Comparison of ENCODE assay signal across 8 cellular contexts in the genomic region with DNA sequence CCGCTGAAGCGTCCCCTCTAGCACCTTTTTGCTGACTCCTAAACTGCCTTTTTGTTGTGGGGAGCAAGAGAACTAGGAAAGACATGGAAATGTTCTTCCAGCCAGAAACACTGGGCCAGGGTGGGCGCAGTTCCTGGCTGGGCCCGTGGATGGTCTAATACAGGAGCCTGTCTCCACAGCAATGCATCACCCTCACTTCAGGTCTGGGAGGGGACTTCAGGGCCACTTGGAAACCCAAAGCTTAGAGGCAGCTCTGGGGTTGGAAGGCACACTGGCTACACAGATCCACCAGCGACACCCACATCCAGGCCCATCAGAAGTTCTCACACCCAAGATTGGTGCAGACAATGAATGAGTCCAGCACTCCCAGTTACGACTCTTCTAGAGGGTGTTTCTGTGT.
A peak's percentile ranks its signal among the peaks of the same experiment; 100 is the strongest.
DNase-seq lines count a peak whose midpoint lies in the region; TF ChIP-seq lines count a peak whose summit lies in the region.

No MANE protein-coding gene starts in this region.

- intact Hi-C loops in transverse colon (cut with DNase I; ENCODE audit: low total_unique reads), result no loop called here
- intact Hi-C loops in posterior cingulate gyrus (cut with DNase I), result no loop called here

- no peak for TF ChIP-seq POLR2A in transverse colon (IDR thresholded peaks at IDR 0.05)

- peaks cover 100% of the 10 kb centered on the region for H3K36me3 Mint-ChIP-seq in activated T-cell treated with anti-CD3 and anti-CD28 coated beads, Interleukin-2, amount 50 U/mL, for 24 hours (ENCODE audit: low read depth)

- DNase-seq in activated T-cell treated with anti-CD3 and anti-CD28 coated beads, Interleukin-2, amount 50 U/mL, for 24 hours, result no peak
- DNase-seq in activated T-cell treated with anti-CD3 and anti-CD28 coated beads for 4 hours (no peak), brain microvascular endothelial cell (no peak), transverse colon (no peak), NCI-H69 (lab: John Stamatoyannopoulos, UW) (no peak), posterior cingulate gyrus (no peak)
- no peak for DNase-seq in stimulated activated CD4-positive, alpha-beta T cell treated with anti-CD3 and anti-CD28 coated beads, Interleukin-2, amount 100 ng/mL, for 48 hours

- in situ Hi-C loops in brain microvascular endothelial cell (cut with HindIII; ENCODE audit: low pct_ligation_motif_present, low sequenced_read_pairs), result no loop called here
- in situ Hi-C loops in transverse colon (cut with MboI; ENCODE audit: low pct_ligation_motif_present in 1 of 4, low pct_unique_long_range_greater_than_20kb in 1 of 4, low sequenced_read_pairs in 3 of 4), result loop anchor here in 1 of 4 donors (25.0 kb wide), 1 partner anchor 155 kb away; no protein-coding TSS in a partner anchor

- no peak for TF ChIP-seq EP300 in transverse colon (IDR thresholded peaks at IDR 0.05; ENCODE audit: low read depth)

- no peaks in the 10 kb centered on the region for H3K27me3 ChIP-seq in brain microvascular endothelial cell (replicated peaks)
- H3K27me3 ChIP-seq in mucosa of rectum (ENCODE audit: control insufficient read depth in 2 of 2, insufficient read depth in 2 of 2, low read length in 2 of 2), result no peaks in the 10 kb centered on the region
- no peaks in the 10 kb centered on the region for H3K27me3 ChIP-seq in transverse colon

- H3K27ac Mint-ChIP-seq in activated T-cell treated with anti-CD3 and anti-CD28 coated beads, Interleukin-2, amount 50 U/mL, for 24 hours, result peak overlapping the region; percentile 99

- WGBS in transverse colon (ENCODE audit: low coverage in 1 of 2), 2 donors, result 80 to 82% methylated on average over 1 to 6 of the region's 6 CpGs

- H3K27ac ChIP-seq in brain microvascular endothelial cell, result peak overlapping the region; percentile 97
- peak overlapping the region; percentile 50 to 54 for H3K27ac ChIP-seq in mucosa of rectum (ENCODE audit: low read depth in 2 of 2, low read length in 2 of 2)
- H3K27ac ChIP-seq in transverse colon, result peak overlapping the region; percentile 56 to 75 (median 72)

- no peaks in the 10 kb centered on the region for H3K9me3 Mint-ChIP-seq in activated T-cell treated with anti-CD3 and anti-CD28 coated beads, Interleukin-2, amount 50 U/mL, for 24 hours

- H3K4me1 ChIP-seq in mucosa of rectum (ENCODE audit: control insufficient read depth in 2 of 2, insufficient read depth in 2 of 2, low read length in 2 of 2) (peaks cover 37 to 41% of the 10 kb centered on the region in 2 donors), transverse colon (peaks cover 19 to 85% (median 38%) of the 10 kb centered on the region in 4 donors)

- H3K9me3 ChIP-seq in mucosa of rectum (ENCODE audit: control insufficient read depth in 2 of 2, low read length in 2 of 2) (no peaks in the 10 kb centered on the region), transverse colon (no peaks in the 10 kb centered on the region)

- no peaks in the 10 kb centered on the region for H3K27me3 Mint-ChIP-seq in activated T-cell treated with anti-CD3 and anti-CD28 coated beads, Interleukin-2, amount 50 U/mL, for 24 hours

- H3K36me3 ChIP-seq in brain microvascular endothelial cell (replicated peaks), result peaks cover 39% of the 10 kb centered on the region
- H3K36me3 ChIP-seq in mucosa of rectum (ENCODE audit: control insufficient read depth in 2 of 2, insufficient read depth in 2 of 2, low read length in 2 of 2), result peaks cover 19 to 38% of the 10 kb centered on the region in 2 donors
- H3K36me3 ChIP-seq in transverse colon, result peaks cover 0 to 18% (median 2%) of the 10 kb centered on the region in 4 donors

- H3K9ac ChIP-seq in mucosa of rectum (ENCODE audit: low read depth in 1 of 2, low read length in 2 of 2), result no peak overlapping the region

- H3K4me3 ChIP-seq in brain microvascular endothelial cell (ENCODE audit: low read depth, low read length) (no peak overlapping the region), mucosa of rectum (ENCODE audit: low read length in 2 of 2) (no peak overlapping the region), transverse colon (no peak overlapping the region)

- peaks cover 97% of the 10 kb centered on the region for H3K4me1 Mint-ChIP-seq in activated T-cell treated with anti-CD3 and anti-CD28 coated beads, Interleukin-2, amount 50 U/mL, for 24 hours (ENCODE audit: low read depth)

- TF ChIP-seq CTCF in brain microvascular endothelial cell (IDR thresholded peaks at IDR 0.05; ENCODE audit: low read depth, low read length, missing control alignments) (no peak), transverse colon (IDR thresholded peaks at IDR 0.05) (no peak)

- H3K4me3 Mint-ChIP-seq in activated T-cell treated with anti-CD3 and anti-CD28 coated beads, Interleukin-2, amount 50 U/mL, for 24 hours, result peak overlapping the region; percentile 73
